ENCODE assay signal across 8 cellular contexts in the genomic region with DNA sequence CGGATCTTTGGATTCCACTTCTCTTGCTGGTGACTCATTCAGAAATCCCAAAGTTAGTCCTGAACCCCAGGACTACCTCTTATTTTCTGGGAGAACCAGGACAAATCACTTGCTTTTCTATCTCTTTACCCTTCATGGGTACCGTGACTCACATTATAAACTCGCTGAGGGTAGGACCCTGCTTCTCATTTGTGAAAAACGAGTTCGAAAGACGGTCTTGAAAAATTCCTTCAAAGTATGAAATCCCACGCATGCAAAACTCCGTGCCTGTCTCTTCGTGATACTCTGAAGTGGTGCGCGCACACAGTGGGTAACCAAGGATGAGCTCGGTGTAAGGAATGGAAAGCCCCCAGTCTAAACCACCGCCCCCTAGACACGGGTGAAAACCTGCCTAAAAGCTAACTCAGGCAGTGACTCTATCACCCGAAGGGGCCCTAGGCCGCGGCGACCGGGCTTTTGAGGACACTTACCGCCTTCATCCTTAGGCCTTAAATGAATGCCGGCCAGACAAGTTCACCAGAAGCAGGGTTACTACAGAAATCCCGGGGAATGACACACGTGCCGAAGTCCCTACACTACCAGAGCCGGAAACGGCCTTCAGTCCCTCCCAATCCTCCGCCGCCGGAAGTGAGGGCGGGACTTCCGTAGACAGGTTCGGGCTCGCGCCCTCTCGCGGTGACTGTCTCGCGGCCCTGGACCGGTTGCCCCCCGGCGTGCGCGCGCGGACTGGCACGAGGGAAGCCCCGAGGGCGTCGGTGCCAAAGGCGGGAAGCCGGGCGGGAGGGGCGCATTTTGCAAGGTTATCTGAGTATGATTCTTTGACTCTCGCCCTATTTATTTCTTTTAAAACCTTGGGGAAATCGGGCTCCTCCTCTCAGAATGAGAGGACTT. TPM values are rescaled to one million over a fixed set of nuclear protein-coding genes. Genes with fewer than 3 reads are reported as not detected.
DNase-seq lines count a peak whose midpoint lies in the region; TF ChIP-seq lines count a peak whose summit lies in the region.

Gene NOC3L, minus strand, starts transcription at position 580 of the 891 bp plus-strand sequence. Its CDS starts 101 bp downstream, at position 479.

- peak within 1 kb of the TSS; percentile 89 for H3K4me3 Mint-ChIP-seq in Caco-2 (ENCODE audit: unreplicated experiment)

- H3K36me3 Mint-ChIP-seq in Caco-2 (ENCODE audit: insufficient read depth, unreplicated experiment): peaks cover 33% of the 10 kb centered on the region

- TF ChIP-seq CTCF in Caco-2 (IDR thresholded peaks at IDR 0.05; ENCODE audit: insufficient read depth in 1 of 2, low read depth in 1 of 2, low read length in 1 of 2, severe bottlenecking in 1 of 2, unreplicated experiment in 1 of 2): peak; percentile 81 to 89
- peak; percentile 60 for TF ChIP-seq CTCF in GM20000 (IDR thresholded peaks at IDR 0.05; ENCODE audit: extremely low read depth, missing control alignments)

- H3K4me3 ChIP-seq in Caco-2 (ENCODE audit: low read depth, low read length) (peak within 1 kb of the TSS; percentile 67), endocrine pancreas (ENCODE audit: control insufficient read depth, insufficient read depth, low read length) (peak within 1 kb of the TSS; percentile 90), mesenchymal stem cell (ENCODE audit: insufficient read depth in 1 of 2, low read depth in 1 of 2, low read length in 2 of 2) (peak within 1 kb of the TSS; percentile 73 to 91)

- H2BK120ac ChIP-seq in mesenchymal stem cell (ENCODE audit: low read depth, low read length): peak within 1 kb of the TSS; percentile 45

- BruUV-seq in Caco-2 (replicated peaks; lab: Mats Ljungman, UMichigan): TSS peak; percentile 65

- H3K27ac ChIP-seq in mesenchymal stem cell (ENCODE audit: low read length, poor library complexity, severe bottlenecking): peak within 1 kb of the TSS; percentile 92

- no peak within 1 kb of the TSS for H4K91ac ChIP-seq in mesenchymal stem cell (ENCODE audit: low read length)

- peak within 1 kb of the TSS; percentile 87 for H2AK5ac ChIP-seq in mesenchymal stem cell (ENCODE audit: low read length, severe bottlenecking)

- H3K27me3 ChIP-seq in Caco-2 (replicated peaks; ENCODE audit: control insufficient read depth, insufficient read depth, low read length) (no peaks in the 10 kb centered on the region), endocrine pancreas (ENCODE audit: control insufficient read depth, insufficient read depth, low read length) (no peaks in the 10 kb centered on the region), mesenchymal stem cell (ENCODE audit: control insufficient read depth in 1 of 2, insufficient read depth in 1 of 2, low read length in 2 of 2) (no peaks in the 10 kb centered on the region)

- no peaks in the 10 kb centered on the region; the same call in 1 of the 2 replicates for H3K36me3 ChIP-seq in Caco-2 (ENCODE audit: control insufficient read depth, insufficient read depth, low read length)
- no peaks in the 10 kb centered on the region for H3K36me3 ChIP-seq in endocrine pancreas (ENCODE audit: control insufficient read depth, insufficient read depth, low read length)
- peaks cover 2 to 14% of the 10 kb centered on the region in 2 experiments for H3K36me3 ChIP-seq in mesenchymal stem cell (ENCODE audit: control insufficient read depth in 1 of 2, insufficient read depth in 2 of 2, low read depth in 1 of 2, low read length in 2 of 2)

- H3K79me1 ChIP-seq in mesenchymal stem cell (replicated peaks; ENCODE audit: low read length, poor library complexity, severe bottlenecking): peaks cover 3% of the 10 kb centered on the region

- peak within 1 kb of the TSS; percentile 92 for H2AFZ ChIP-seq in mesenchymal stem cell (ENCODE audit: low read depth, low read length)

- H2BK15ac ChIP-seq in mesenchymal stem cell (ENCODE audit: low read depth, poor library complexity, severe bottlenecking): no peak within 1 kb of the TSS

- H3K4me2 ChIP-seq in mesenchymal stem cell (ENCODE audit: low read length, poor library complexity, severe bottlenecking): peak within 1 kb of the TSS; percentile 73

- H3K9me3 ChIP-seq in Caco-2 (no peaks in the 10 kb centered on the region), endocrine pancreas (ENCODE audit: control insufficient read depth, low read length) (no peaks in the 10 kb centered on the region), mesenchymal stem cell (ENCODE audit: control insufficient read depth, low read length) (no peaks in the 10 kb centered on the region)

- H3K27ac Mint-ChIP-seq in Caco-2 (ENCODE audit: unreplicated experiment): peak within 1 kb of the TSS; percentile 84

- peaks cover 17% of the 10 kb centered on the region for H3K4me1 ChIP-seq in Caco-2
- peaks cover 13% of the 10 kb centered on the region for H3K4me1 ChIP-seq in endocrine pancreas (ENCODE audit: control insufficient read depth, insufficient read depth, low read length)
- peaks cover 6% of the 10 kb centered on the region for H3K4me1 ChIP-seq in mesenchymal stem cell (ENCODE audit: control insufficient read depth, insufficient read depth, low read depth, low read length)

- no peaks in the 10 kb centered on the region for H3K27me3 Mint-ChIP-seq in Caco-2 (ENCODE audit: insufficient read depth, unreplicated experiment)

- no peak within 1 kb of the TSS for H2BK12ac ChIP-seq in mesenchymal stem cell (ENCODE audit: low read length in 2 of 2)

- peak within 1 kb of the TSS; percentile 57 to 62 for H3K18ac ChIP-seq in mesenchymal stem cell (ENCODE audit: low read depth in 1 of 2, low read length in 2 of 2)

- intact Hi-C loops in Caco-2 (cut with micrococcal nuclease; ENCODE audit: unreplicated experiment): loop anchor here (1.0 to 2.0 kb wide), 3 partner anchors 40 to 138 kb away; partner anchors contain the start of gene TBC1D12

- peak within 1 kb of the TSS; percentile 66 for H3K9ac ChIP-seq in endocrine pancreas (ENCODE audit: control insufficient read depth, insufficient read depth, low read length)
- H3K9ac ChIP-seq in mesenchymal stem cell (ENCODE audit: low read length): peak within 1 kb of the TSS; percentile 93

- POLR2A ChIA-PET in Caco-2 (lab: Charles Lee): interaction anchor here (0.6 to 2.9 kb wide), 4 partner anchors 37 to 82 kb away, joined by 4 to 12 read pairs (median 6); partner anchors contain the start of gene TBC1D12

- H2BK5ac ChIP-seq in mesenchymal stem cell (ENCODE audit: low read depth, low read length, poor library complexity, severe bottlenecking): peak within 1 kb of the TSS; percentile 97

- H3K23ac ChIP-seq in mesenchymal stem cell (ENCODE audit: low read length in 2 of 2): peak within 1 kb of the TSS in 1 of 2 experiments; percentile 89

- under 1% methylated on average over 45 of the region's 55 CpGs for WGBS in mesenchymal stem cell

- DNase-seq in Caco-2: peak; percentile 97 to 98
- peak; percentile 91 for DNase-seq in GM20000 (ENCODE audit: low spot score)
- DNase-seq in HT-29 (ENCODE audit: low spot score): peak; percentile 93
- DNase-seq in NOMO-1 treated with DMSO at 0.1 percent for 48 hours (lab: John Stamatoyannopoulos, UW; ENCODE audit: unreplicated experiment): peak; percentile 83
- DNase-seq in activated CD8-positive, alpha-beta memory T cell treated with anti-CD3 and anti-CD28 coated beads for 48 hours (ENCODE audit: low read depth in 2 of 3, low spot score in 2 of 3): peak; percentile 82 to 92 (median 88)
- DNase-seq in mesenchymal stem cell: peak; percentile 96
- peak; percentile 91 for DNase-seq in stimulated activated CD8-positive, alpha-beta memory T cell treated with anti-CD3 and anti-CD28 coated beads, Interleukin-12 subunit alpha, Interleukin-12 subunit beta, amount 100 ng/mL, for 4 hours (ENCODE audit: low read depth)

- no peak within 1 kb of the TSS for H3K14ac ChIP-seq in mesenchymal stem cell (ENCODE audit: low read length in 2 of 2)

- peaks cover 17% of the 10 kb centered on the region for H3K4me1 Mint-ChIP-seq in Caco-2 (ENCODE audit: low read depth, unreplicated experiment)

- peak within 1 kb of the TSS in 1 of 2 experiments; percentile 91 for H3K4ac ChIP-seq in mesenchymal stem cell (ENCODE audit: low read depth in 1 of 2, low read length in 2 of 2)

- CTCF ChIA-PET in Caco-2 (lab: Charles Lee): interaction anchor here (1.0 to 3.1 kb wide), 3 partner anchors 39 to 82 kb away, joined by 6 to 27 read pairs (median 9); partner anchors contain the start of gene TBC1D12

- H3K9me3 Mint-ChIP-seq in Caco-2 (ENCODE audit: unreplicated experiment): no peaks in the 10 kb centered on the region

- peak within 1 kb of the TSS; percentile 52 for H4K8ac ChIP-seq in mesenchymal stem cell (ENCODE audit: low read length)

RNA-seq across cellular contexts. Expression of gene NOC3L, which starts in this region (rescaled TPM):
- total RNA-seq in Caco-2 (2022): 39.9 and 42.3 TPM in 2 replicates
- total RNA-seq in HT-29 (2014; rRNA removed; shearing (Covaris generic)): 7.9 and 8.0 TPM in 2 replicates
- polyA plus RNA-seq in mesenchymal stem cell (2013, experiment 1 of 2): 9.3 TPM
- polyA plus RNA-seq in mesenchymal stem cell (2013, experiment 2 of 2): 9.1 TPM

Comparison
In these comparisons a context has a peak if more than half of its experiments do, and no peak if none do; other contexts are left out.
1. Peak in every context shown above with its lines: DNase-seq, H3K4me3 ChIP-seq and H3K27ac ChIP-seq.